ENCODE assay signal across 11 cellular contexts in genomic region chr3:71395927-71396695, GRCh38.
DNase-seq lines count a peak whose midpoint lies in the region; TF ChIP-seq lines count a peak whose summit lies in the region.
"Had no signal": no experiment of that assay in that cellular context is flagged by ENCODE, and none has a peak within 500 bp of the region (broad histone marks: within the 10 kb centered on the region; RNA-seq: fewer than 3 reads in every experiment).

No MANE protein-coding gene starts in this region.

- peaks cover 59% of the 10 kb centered on the region for H3K4me1 Mint-ChIP-seq in HFFc6 (ENCODE audit: low read depth)

- in situ Hi-C loops in brain microvascular endothelial cell (cut with HindIII; ENCODE audit: low pct_ligation_motif_present, low sequenced_read_pairs) = no loop called here

- TF ChIP-seq CTCF in AG10803 (conservative IDR thresholded peaks at IDR 0.05; ENCODE audit: low read length) = no peak
- TF ChIP-seq CTCF in HFFc6 (IDR thresholded peaks at IDR 0.05) = no peak
- TF ChIP-seq CTCF in brain microvascular endothelial cell (IDR thresholded peaks at IDR 0.05; ENCODE audit: low read depth, low read length, missing control alignments) = no peak

- no peaks in the 10 kb centered on the region for H3K36me3 Mint-ChIP-seq in HFFc6 (ENCODE audit: low read depth)

- no peaks in the 10 kb centered on the region for H3K9me3 Mint-ChIP-seq in HFFc6
- H3K9me3 Mint-ChIP-seq: activated T-cell treated with anti-CD3 and anti-CD28 coated beads, Interleukin-2, amount 50 U/mL, for 4 hours had no signal

- H3K4me3 Mint-ChIP-seq in HFFc6 = peak overlapping the region; percentile 29; the same call in 1 of the 2 replicates
- H3K4me3 Mint-ChIP-seq: activated T-cell treated with anti-CD3 and anti-CD28 coated beads, Interleukin-2, amount 50 U/mL, for 4 hours had no signal

- H3K4me3 ChIP-seq in AG10803 (ENCODE audit: low read length) (no peak overlapping the region), brain microvascular endothelial cell (ENCODE audit: low read depth, low read length) (no peak overlapping the region)
- H3K4me3 ChIP-seq: tibial nerve had no signal

- no peaks in the 10 kb centered on the region; the same call in 1 of the 2 replicates for H3K27me3 Mint-ChIP-seq in HFFc6 (ENCODE audit: insufficient read depth)

- H3K27ac ChIP-seq in brain microvascular endothelial cell = peak overlapping the region; percentile 51
- H3K27ac ChIP-seq: tibial nerve had no signal

- H3K27me3 ChIP-seq in brain microvascular endothelial cell (replicated peaks) = no peaks in the 10 kb centered on the region
- H3K27me3 ChIP-seq: tibial nerve had no signal

- peak overlapping the region; percentile 62 for H3K27ac Mint-ChIP-seq in HFFc6

- no peaks in the 10 kb centered on the region for H3K36me3 ChIP-seq in brain microvascular endothelial cell (replicated peaks)
- H3K36me3 ChIP-seq: tibial nerve had no signal

- DNase-seq in AG10803 (ENCODE audit: low read depth) (peak; percentile 79), HFFc6 (peak; percentile 11), brain microvascular endothelial cell (peak; percentile 65), lung microvascular endothelial cell (ENCODE audit: low read depth in 2 of 2) (peak; percentile 39 to 95), COLO668 (lab: John Stamatoyannopoulos, UW; ENCODE audit: unreplicated experiment) (no peak), NCI-H748 (lab: John Stamatoyannopoulos, UW; ENCODE audit: unreplicated experiment) (no peak)
- no peak for DNase-seq in activated CD4-positive, CD25-positive, alpha-beta regulatory T cell (lab: John Stamatoyannopoulos, UW)
- no peak for DNase-seq in central memory CD4-positive, alpha-beta T cell
- DNase-seq: activated T-cell treated with anti-CD3 and anti-CD28 coated beads, Interleukin-2, amount 50 U/mL, for 4 hours; effector CD8-positive, alpha-beta T cell had no signal

Comparison
In these comparisons a context has a peak if more than half of its experiments do, and no peak if none do; other contexts are left out.
1. DNase-seq: peak in AG10803 (single experiment), HFFc6 (single experiment), brain microvascular endothelial cell (single experiment) and lung microvascular endothelial cell (2 of 2); none in COLO668 (single experiment), NCI-H748 (single experiment), activated CD4-positive, CD25-positive, alpha-beta regulatory T cell (0 of 4) and central memory CD4-positive, alpha-beta T cell (single experiment).